ENCODE assay signal across 17 cellular contexts in the genomic region with DNA sequence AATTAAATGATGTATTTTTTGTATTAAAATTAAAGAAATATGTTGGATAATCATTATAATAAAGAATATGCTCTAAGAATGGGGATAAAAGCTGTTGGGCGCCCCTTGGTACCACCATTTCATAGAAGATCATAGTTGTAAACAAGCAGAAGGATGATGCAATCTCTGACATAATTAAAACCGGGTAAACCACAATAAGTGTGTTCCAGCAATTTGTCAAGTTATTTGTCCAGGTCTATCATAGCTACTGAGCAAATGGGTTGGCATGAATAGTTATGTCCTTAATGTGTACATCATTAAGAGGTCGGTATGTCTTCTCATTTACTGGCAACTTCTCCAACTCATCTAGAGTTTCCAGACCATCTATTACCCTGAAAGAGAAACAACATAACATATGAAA.
"Had no signal": no experiment of that assay in that cellular context is flagged by ENCODE, and none has a peak within 500 bp of the region (broad histone marks: within the 10 kb centered on the region; RNA-seq: fewer than 3 reads in every experiment).

No MANE protein-coding gene starts in this region.

- H3K4me3 Mint-ChIP-seq: activated naive CD4-positive, alpha-beta T cell treated with anti-CD3 and anti-CD28 coated beads, Interleukin-2, amount 50 U/mL, for 24 hours; naive thymus-derived CD4-positive, alpha-beta T cell; T-helper 1 cell treated with Interleukin-12 subunit alpha and Interleukin-12 subunit beta and Interleukin-4 antibody, amounts not matched to agents 30 μg/mL and 1 μg/mL, for 36 hours; WTC11 had no signal

- H3K27ac Mint-ChIP-seq: T-helper 1 cell treated with Interleukin-12 subunit alpha and Interleukin-12 subunit beta and Interleukin-4 antibody, amounts not matched to agents 30 μg/mL and 1 μg/mL, for 36 hours; WTC11 had no signal

- H3K27ac ChIP-seq: ascending aorta, esophagus muscularis mucosa, neutrophil, skin epidermis, tibial nerve, vagina had no signal

- H3K4me1 Mint-ChIP-seq: activated naive CD4-positive, alpha-beta T cell treated with anti-CD3 and anti-CD28 coated beads, Interleukin-2, amount 50 U/mL, for 24 hours; WTC11 had no signal

- DNase-seq: activated CD4-positive, alpha-beta T cell treated with anti-CD3 and anti-CD28 coated beads, Interleukin-2, amount 50 U/mL, for 1 hour; activated CD8-positive, alpha-beta memory T cell treated with anti-CD3 and anti-CD28 coated beads, Interleukin-2, amount 50 U/mL, for 4 hours; foreskin melanocyte; head of caudate nucleus; left cardiac atrium; naive thymus-derived CD4-positive, alpha-beta T cell; retina had no signal

- H3K4me3 ChIP-seq: ascending aorta, esophagus muscularis mucosa, lung, skin epidermis, tibial nerve, vagina had no signal

- ATAC-seq: left cardiac atrium; naive thymus-derived CD4-positive, alpha-beta T cell; WTC11 had no signal

- H3K9me3 Mint-ChIP-seq: activated naive CD4-positive, alpha-beta T cell treated with anti-CD3 and anti-CD28 coated beads, Interleukin-2, amount 50 U/mL, for 24 hours; naive thymus-derived CD4-positive, alpha-beta T cell; T-helper 1 cell treated with Interleukin-12 subunit alpha and Interleukin-12 subunit beta and Interleukin-4 antibody, amounts not matched to agents 30 μg/mL and 1 μg/mL, for 36 hours; WTC11 had no signal

- H3K27me3 Mint-ChIP-seq: activated naive CD4-positive, alpha-beta T cell treated with anti-CD3 and anti-CD28 coated beads, Interleukin-2, amount 50 U/mL, for 24 hours; naive thymus-derived CD4-positive, alpha-beta T cell had no signal

- H3K27me3 ChIP-seq: ascending aorta, esophagus muscularis mucosa, neutrophil, tibial nerve, vagina had no signal

- H3K36me3 ChIP-seq: neutrophil had no signal

- H3K9me3 ChIP-seq: ascending aorta, esophagus muscularis mucosa, neutrophil, tibial nerve, vagina had no signal
